In the genomic region with DNA sequence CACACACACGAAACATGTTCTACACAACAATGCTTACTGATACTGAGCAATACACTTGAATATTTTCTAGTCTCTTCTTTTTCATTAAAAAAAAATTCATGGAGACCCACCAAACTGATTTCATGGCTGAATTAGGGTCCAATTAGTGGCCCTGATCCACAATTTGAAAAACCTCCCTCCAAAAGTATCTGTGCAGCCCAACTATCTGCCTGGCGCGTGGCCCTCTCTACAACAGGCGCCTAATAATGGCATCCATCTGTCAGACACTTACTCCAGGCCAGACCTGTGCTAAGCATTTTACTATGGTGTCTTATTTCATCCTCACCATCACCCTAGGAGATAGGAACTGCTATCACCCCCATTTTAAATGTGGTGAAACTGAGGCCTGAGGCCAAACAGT, we compare ENCODE assay signal across 32 cellular contexts. TPM values are rescaled to one million over a fixed set of nuclear protein-coding genes. Genes with fewer than 3 reads are reported as not detected.
DNase-seq lines count a peak whose midpoint lies in the region; ATAC-seq, FAIRE-seq and TF ChIP-seq lines count a peak whose summit lies in the region.
"Had no signal": no experiment of that assay in that cellular context is flagged by ENCODE, and none has a peak within 500 bp of the region (broad histone marks: within the 10 kb centered on the region; RNA-seq: fewer than 3 reads in every experiment).

No MANE protein-coding gene starts in this region.

- H3K4me3 Mint-ChIP-seq in activated T-helper 17 cell treated with anti-CD3 and anti-CD28 coated beads, Interleukin-2, amount 50 U/mL, for 72 hours: no peak overlapping the region
- H3K4me3 Mint-ChIP-seq: activated naive CD8-positive, alpha-beta T cell; GM23338; WTC11 had no signal

- FAIRE-seq in GM18507 (lab: Jason Lieb, UNC) (peak; percentile 5), K562 (lab: Jason Lieb, UNC) (no peak)
- FAIRE-seq: endothelial cell of umbilical vein, G401.6 had no signal

- 69% methylated on average over 4 of the region's 4 CpGs for WGBS in K562 (ENCODE audit: insufficient coverage, low coverage, missing lambda C conversion rate)
- WGBS in psoas muscle, 3 donors: 56 to 83% (median 56%) methylated on average over 4 of the region's 4 CpGs

- ATAC-seq in K562 (no peak), psoas muscle (no peak)
- no peak for ATAC-seq in activated T-helper 17 cell treated with anti-CD3 and anti-CD28 coated beads, Interleukin-2, amount 50 U/mL, for 72 hours (replicated peaks)
- ATAC-seq: GM23338, Right ventricle myocardium inferior, WTC11 had no signal

- no peaks in the 10 kb centered on the region for H3K9me1 ChIP-seq in K562 (ENCODE audit: control insufficient read depth, insufficient read depth, low read length)

- in situ Hi-C loops in K562 (cut with MboI): no loop called here

- no peaks in the 10 kb centered on the region for H3K79me2 ChIP-seq in K562 (ENCODE audit: control insufficient read depth, insufficient read depth, low read length)

- peak overlapping the region in 10 of 11 experiments; percentile 45 to 100 (median 96); a peak in 20 of 22 replicates for H3K27ac ChIP-seq in BLaER1 treated with 17β-estradiol and CSF1 and Interleukin-3, amounts not matched to agents 10 nM and 100 nM
- H3K27ac ChIP-seq in K562 (ENCODE audit: extremely low read depth, low read depth, low read length) (no peak overlapping the region), psoas muscle (peak overlapping the region; percentile 79)
- H3K27ac ChIP-seq: ascending aorta, C4-2B, KMS-11, skin epidermis, thyroid gland had no signal

- no peaks in the 10 kb centered on the region for H3K9me3 ChIP-seq in BLaER1 treated with 17β-estradiol and CSF1 and Interleukin-3, amounts not matched to agents 10 nM and 100 nM (replicated peaks in 1 of 11)
- no peaks in the 10 kb centered on the region for H3K9me3 ChIP-seq in K562 (replicated peaks; ENCODE audit: control insufficient read depth, insufficient read depth, low read depth, low read length)
- H3K9me3 ChIP-seq in psoas muscle: no peaks in the 10 kb centered on the region
- H3K9me3 ChIP-seq: ascending aorta, thyroid gland had no signal

- peak overlapping the region; percentile 1 to 97 (median 85); a peak in 16 of 22 replicates for H3K9ac ChIP-seq in BLaER1 treated with 17β-estradiol and CSF1 and Interleukin-3, amounts not matched to agents 10 nM and 100 nM
- H3K9ac ChIP-seq in K562 (ENCODE audit: insufficient read depth in 1 of 2, low read depth in 2 of 2, low read length in 2 of 2): no peak overlapping the region
- H3K9ac ChIP-seq: KMS-11 had no signal

- H3K4me3 ChIP-seq in BLaER1 treated with 17β-estradiol and CSF1 and Interleukin-3, amounts not matched to agents 10 nM and 100 nM: peak overlapping the region in 4 of 10 experiments; percentile 62 to 70 (median 64); a peak in 6 of 20 replicates
- H3K4me3 ChIP-seq in K562 (no peak overlapping the region), psoas muscle (no peak overlapping the region)
- H3K4me3 ChIP-seq: ascending aorta, GM23338, lung, skin epidermis, thyroid gland had no signal

- no peaks in the 10 kb centered on the region for H3K9me3 Mint-ChIP-seq in activated T-helper 17 cell treated with anti-CD3 and anti-CD28 coated beads, Interleukin-2, amount 50 U/mL, for 72 hours
- H3K9me3 Mint-ChIP-seq: activated T-helper 2 cell treated with anti-CD3 and anti-CD28 coated beads, Interferon-gamma antibody, Interleukin-2, Interleukin-4, amounts not matched to agents 10 μg/mL and 5 μg/mL and 100 μg/mL, durations not matched to agents 14 hours and 24 hours and 36 hours; GM23338; WTC11 had no signal

- H3K4me1 Mint-ChIP-seq in activated T-helper 17 cell treated with anti-CD3 and anti-CD28 coated beads, Interleukin-2, amount 50 U/mL, for 72 hours: peaks cover 6% of the 10 kb centered on the region

- H3K4me1 ChIP-seq in BLaER1 treated with 17β-estradiol and CSF1 and Interleukin-3, amounts not matched to agents 10 nM and 100 nM: peaks cover 97 to 99% (median 98%) of the 10 kb centered on the region in 10 experiments
- H3K4me1 ChIP-seq in K562 (replicated peaks in 1 of 2; ENCODE audit: control insufficient read depth in 2 of 2, insufficient read depth in 2 of 2, low read length in 2 of 2) (peaks cover 16 to 18% of the 10 kb centered on the region in 2 experiments), psoas muscle (peaks cover 99% of the 10 kb centered on the region)

- BruUV-seq in K562 (replicated peaks; lab: Mats Ljungman, UMichigan): no TSS peak

- DNase-seq in GM18507 (ENCODE audit: extremely low spot score, insufficient read length, low read depth): no peak
- DNase-seq in K562 (ENCODE audit: extremely low read depth in 1 of 4, low spot score in 3 of 4): no peak
- DNase-seq in psoas muscle: no peak
- DNase-seq in activated CD4-positive, CD25-positive, alpha-beta regulatory T cell (lab: John Stamatoyannopoulos, UW): no peak
- no peak for DNase-seq in NCI-H1694 treated with DMSO at 0.1 percent for 48 hours (lab: John Stamatoyannopoulos, UW)
- no peak for DNase-seq in NCI-H1930 (lab: John Stamatoyannopoulos, UW)
- DNase-seq: activated CD4-positive, alpha-beta T cell treated with anti-CD3 and anti-CD28 coated beads, Interleukin-2, amount 50 U/mL, for 4 hours; central memory CD4-positive, alpha-beta T cell; kidney glomerular epithelial cell; NCI-H146; NCI-H2171; NCI-H526 treated with DMSO at 0.1 percent for 48 hours; stimulated activated CD4-positive, alpha-beta T cell treated with anti-CD3 and anti-CD28 coated beads, Interleukin-1b, Interleukin-23, amount 100 ng/mL, for 48 hours; SW 1271; T1000; thyroid gland had no signal

- H3K4me2 ChIP-seq in BLaER1 treated with 17β-estradiol and CSF1 and Interleukin-3, amounts not matched to agents 10 nM and 100 nM: peak overlapping the region; percentile 96 to 100 (median 99)
- no peak overlapping the region for H3K4me2 ChIP-seq in K562 (ENCODE audit: insufficient read depth, low read length)
- H3K4me2 ChIP-seq: GM23338, KMS-11 had no signal

- no peaks in the 10 kb centered on the region for H3K27me3 Mint-ChIP-seq in activated T-helper 17 cell treated with anti-CD3 and anti-CD28 coated beads, Interleukin-2, amount 50 U/mL, for 72 hours
- H3K27me3 Mint-ChIP-seq: activated naive CD8-positive, alpha-beta T cell; progenitor cell of endocrine pancreas had no signal

- no peak for TF ChIP-seq EP300 in K562 (IDR thresholded peaks at IDR 0.05; ENCODE audit: low read length)

- H3K27ac Mint-ChIP-seq in activated T-helper 17 cell treated with anti-CD3 and anti-CD28 coated beads, Interleukin-2, amount 50 U/mL, for 72 hours: no peak overlapping the region
- H3K27ac Mint-ChIP-seq: activated naive CD8-positive, alpha-beta T cell; activated T-helper 2 cell treated with anti-CD3 and anti-CD28 coated beads, Interferon-gamma antibody, Interleukin-2, Interleukin-4, amounts not matched to agents 10 μg/mL and 5 μg/mL and 100 μg/mL, durations not matched to agents 14 hours and 24 hours and 36 hours; GM23338; progenitor cell of endocrine pancreas; WTC11 had no signal

- TF ChIP-seq RAD21 in K562 (CRISPR knock-in tag; conservative IDR thresholded peaks at IDR 0.05 in 1 of 2, IDR thresholded peaks at IDR 0.05 in 1 of 2): no peak

- intact Hi-C loops in K562 (cut with micrococcal nuclease) (no loop called here), psoas muscle (cut with DNase I) (no loop called here)

- no peak overlapping the region for H2AFZ ChIP-seq in K562 (ENCODE audit: low read depth, low read length)
- H2AFZ ChIP-seq: GM23338 had no signal

- peaks cover 0 to 37% (median 11%) of the 10 kb centered on the region in 11 experiments; a peak in 11 of 22 replicates for H3K36me3 ChIP-seq in BLaER1 treated with 17β-estradiol and CSF1 and Interleukin-3, amounts not matched to agents 10 nM and 100 nM
- no peaks in the 10 kb centered on the region for H3K36me3 ChIP-seq in K562 (ENCODE audit: control insufficient read depth, insufficient read depth, low read length)
- no peaks in the 10 kb centered on the region for H3K36me3 ChIP-seq in psoas muscle (ENCODE audit: insufficient read depth in 1 of 2, low read depth in 1 of 2)
- H3K36me3 ChIP-seq: ascending aorta, thyroid gland had no signal

- H3K27me3 ChIP-seq in BLaER1 treated with 17β-estradiol and CSF1 and Interleukin-3, amounts not matched to agents 10 nM and 100 nM: no peaks in the 10 kb centered on the region
- peaks cover 0 to 6% of the 10 kb centered on the region in 2 experiments; a peak in 1 of 5 replicates for H3K27me3 ChIP-seq in K562 (ENCODE audit: control insufficient read depth in 2 of 2, insufficient read depth in 2 of 2, low read length in 2 of 2)
- no peaks in the 10 kb centered on the region for H3K27me3 ChIP-seq in psoas muscle (ENCODE audit: insufficient read depth in 3 of 3, low read length in 2 of 3)
- H3K27me3 ChIP-seq: ascending aorta, thyroid gland had no signal

- CTCF ChIA-PET in K562 (lab: Yijun Ruan, JAX; ENCODE audit: low intra/inter-chr PET ratio): no interaction called here

- POLR2A ChIA-PET in K562 (lab: Yijun Ruan, JAX): interaction anchor here (1.2 to 2.1 kb wide), 2 partner anchors 12 to 14 kb away, joined by 3 to 11 read pairs; no protein-coding TSS in a partner anchor

- TF ChIP-seq POLR2A in K562 (conservative IDR thresholded peaks at IDR 0.05): no peak

- no peaks in the 10 kb centered on the region for H3K36me3 Mint-ChIP-seq in activated T-helper 17 cell treated with anti-CD3 and anti-CD28 coated beads, Interleukin-2, amount 50 U/mL, for 72 hours (ENCODE audit: low read depth)
- H3K36me3 Mint-ChIP-seq: activated naive CD8-positive, alpha-beta T cell; WTC11 had no signal

- TF ChIP-seq CTCF in K562 (IDR thresholded peaks at IDR 0.05 in 2 of 3, conservative IDR thresholded peaks at IDR 0.05 in 1 of 3; ENCODE audit: insufficient read depth in 2 of 3, low read depth in 1 of 3, low read length in 3 of 3) (no peak), psoas muscle (IDR thresholded peaks at IDR 0.05) (no peak)

- H4K20me1 ChIP-seq in BLaER1 treated with 17β-estradiol and CSF1 and Interleukin-3, amounts not matched to agents 10 nM and 100 nM: peaks cover 0 to 57% (median 7%) of the 10 kb centered on the region in 11 experiments; a peak in 13 of 22 replicates
- H4K20me1 ChIP-seq in K562 (replicated peaks; ENCODE audit: control insufficient read depth, insufficient read depth, low read length): peaks cover 20% of the 10 kb centered on the region; the same call in 1 of the 2 replicates

RNA-seq across cellular contexts. Expression of a gene that starts 14.0 kb away (rescaled TPM):
- 2.1 and 8.5 TPM in 2 replicates for total RNA-seq in K562 (2011; cell fraction: chromatin; rRNA removed; ENCODE audit: low replicate concordance)
- 4.5 and 5.3 TPM in 2 replicates for total RNA-seq in K562 (2011; cell fraction: nucleolus; rRNA removed)
- 3.0 and 3.6 TPM in 2 replicates for total RNA-seq in K562 (2011; cell fraction: nucleoplasm; rRNA removed)
- total RNA-seq in K562 (2014; rRNA removed): 3.8 and 4.4 TPM in 2 replicates
- 0.64 and 0.84 TPM in 2 replicates for total RNA-seq in K562 (2014; rRNA removed; fragmentation: Illumina TruSeq; extraction: Trizol)
- 1.1 TPM in 2 replicates for total RNA-seq in K562 (2015; rRNA removed; fragmentation: Illumina TruSeq; extraction: Trizol)
- total RNA-seq in K562 (2021): 3.6 and 4.7 TPM in 2 replicates
- polyA plus RNA-seq in K562 (2011; rRNA removed): 2.0 and 4.4 TPM in 2 replicates
- polyA plus RNA-seq in K562 (2011; cell fraction: cytosol; rRNA removed): 3.6 and 5.6 TPM in 2 replicates
- polyA plus RNA-seq in K562 (2011; cell fraction: nucleus; rRNA removed): 2.6 and 4.3 TPM in 2 replicates
- 1.7 and 3.4 TPM in 2 replicates for polyA plus RNA-seq in K562 (2012)
- polyA plus RNA-seq in K562 (2014; fragmentation: Illumina TruSeq; extraction: Trizol): 2.0 TPM in 2 replicates
- under 1 TPM; 0.04 to 0.07 TPM for polyA plus RNA-seq in K562 (2014; fragmentation: Nextera tagmentation; extraction: Ambion mirVana)
- polyA plus RNA-seq in K562 (2014; rRNA removed): 1.8 and 2.4 TPM in 2 replicates
- polyA minus RNA-seq in K562 (2011; rRNA and poly(A)+ RNA removed): 1.3 and 2.2 TPM in 2 replicates
- polyA minus RNA-seq in K562 (2011; cell fraction: cytosol; rRNA and poly(A)+ RNA removed): 2.2 and 3.1 TPM in 2 replicates
- polyA minus RNA-seq in K562 (2011; cell fraction: nucleus; rRNA and poly(A)+ RNA removed): 2.3 and 2.7 TPM in 2 replicates
- total RNA-seq in psoas muscle: 10 to 100 TPM; 35.4 to 64.3 (median 39.8) TPM
- polyA plus RNA-seq in psoas muscle: 10 to 100 TPM; 16.1 to 65.2 (median 51.6) TPM
- 10 to 100 TPM in 1 of 2 donors, 1 to 10 TPM in 1; 9.4 to 12.0 TPM for total RNA-seq in activated T-helper 17 cell treated with anti-CD3 and anti-CD28 coated beads, Interleukin-2, amount 50 U/mL, for 72 hours

RNA-seq across cellular contexts. Expression of a gene that starts 25.8 kb away (rescaled TPM):
- total RNA-seq in K562 (2011; cell fraction: chromatin; rRNA removed; ENCODE audit: low replicate concordance): not detected in 2 replicates
- total RNA-seq in K562 (2011; cell fraction: nucleolus; rRNA removed): not detected in 2 replicates
- total RNA-seq in K562 (2011; cell fraction: nucleoplasm; rRNA removed): not detected in 2 replicates
- total RNA-seq in K562 (2014; rRNA removed) (not detected in 2 replicates), K562 (2014; rRNA removed; fragmentation: Illumina TruSeq; extraction: Trizol) (not detected in 2 replicates), K562 (2015; rRNA removed; fragmentation: Illumina TruSeq; extraction: Trizol) (not detected in 2 replicates), K562 (2021) (0.40 and 0.81 TPM in 2 replicates), psoas muscle (not detected)
- polyA plus RNA-seq in K562 (2011; rRNA removed) (not detected in 2 replicates), K562 (2014; fragmentation: Illumina TruSeq; extraction: Trizol) (not detected in 2 replicates), K562 (2014; fragmentation: Nextera tagmentation; extraction: Ambion mirVana) (under 1 TPM in 1 of 2 experiments, not detected in 1; 0.17 TPM), K562 (2014; rRNA removed) (not detected in 2 replicates), psoas muscle (1 to 10 TPM in 1 of 3 donors, under 1 TPM in 1, not detected in 1; 0.48 to 1.0 TPM)
- polyA plus RNA-seq in K562 (2011; cell fraction: cytosol; rRNA removed): 0.03 TPM in 1 of 2 replicates, not detected in the other
- polyA plus RNA-seq in K562 (2011; cell fraction: nucleus; rRNA removed): not detected in 2 replicates
- polyA plus RNA-seq in K562 (2012): not detected in 2 replicates
- not detected in 2 replicates for polyA minus RNA-seq in K562 (2011; rRNA and poly(A)+ RNA removed)
- polyA minus RNA-seq in K562 (2011; cell fraction: cytosol; rRNA and poly(A)+ RNA removed): 2.1 TPM in 1 of 2 replicates, not detected in the other
- polyA minus RNA-seq in K562 (2011; cell fraction: nucleus; rRNA and poly(A)+ RNA removed): not detected in 2 replicates
- not detected for total RNA-seq in activated T-helper 17 cell treated with anti-CD3 and anti-CD28 coated beads, Interleukin-2, amount 50 U/mL, for 72 hours
- total RNA-seq: activated T-helper 2 cell treated with anti-CD3 and anti-CD28 coated beads, Interferon-gamma antibody, Interleukin-2, Interleukin-4, amounts not matched to agents 10 μg/mL and 5 μg/mL and 100 μg/mL, durations not matched to agents 14 hours and 24 hours and 36 hours; dermis microvascular lymphatic vessel endothelial cell; endothelial cell of umbilical vein; GM23338; progenitor cell of endocrine pancreas; Right ventricle myocardium inferior; thyroid gland had no signal
- polyA plus RNA-seq: endothelial cell of umbilical vein, GM23338 had no signal

RNA-seq across cellular contexts. Expression of a gene that starts 58.3 kb away (rescaled TPM):
- total RNA-seq in K562 (2011; cell fraction: chromatin; rRNA removed; ENCODE audit: low replicate concordance): 3.2 and 6.0 TPM in 2 replicates
- 4.7 and 5.5 TPM in 2 replicates for total RNA-seq in K562 (2011; cell fraction: nucleolus; rRNA removed)
- 3.2 and 3.7 TPM in 2 replicates for total RNA-seq in K562 (2011; cell fraction: nucleoplasm; rRNA removed)
- total RNA-seq in K562 (2014; rRNA removed): 1.7 and 3.1 TPM in 2 replicates
- total RNA-seq in K562 (2014; rRNA removed; fragmentation: Illumina TruSeq; extraction: Trizol): 0.45 and 1.0 TPM in 2 replicates
- 1.1 and 1.8 TPM in 2 replicates for total RNA-seq in K562 (2015; rRNA removed; fragmentation: Illumina TruSeq; extraction: Trizol)
- total RNA-seq in K562 (2021): 3.1 and 3.3 TPM in 2 replicates
- 3.0 and 4.2 TPM in 2 replicates for polyA plus RNA-seq in K562 (2011; rRNA removed)
- 4.3 and 6.5 TPM in 2 replicates for polyA plus RNA-seq in K562 (2011; cell fraction: cytosol; rRNA removed)
- 8.1 and 10.8 TPM in 2 replicates for polyA plus RNA-seq in K562 (2011; cell fraction: nucleus; rRNA removed)
- polyA plus RNA-seq in K562 (2012): 1.5 and 4.5 TPM in 2 replicates
- 1.6 and 3.0 TPM in 2 replicates for polyA plus RNA-seq in K562 (2014; fragmentation: Illumina TruSeq; extraction: Trizol)
- under 1 TPM; 0.03 to 0.06 TPM for polyA plus RNA-seq in K562 (2014; fragmentation: Nextera tagmentation; extraction: Ambion mirVana)
- 3.4 and 3.7 TPM in 2 replicates for polyA plus RNA-seq in K562 (2014; rRNA removed)
- polyA minus RNA-seq in K562 (2011; rRNA and poly(A)+ RNA removed): 0.84 and 0.95 TPM in 2 replicates
- polyA minus RNA-seq in K562 (2011; cell fraction: cytosol; rRNA and poly(A)+ RNA removed): 0.82 and 1.0 TPM in 2 replicates
- 1.6 and 1.8 TPM in 2 replicates for polyA minus RNA-seq in K562 (2011; cell fraction: nucleus; rRNA and poly(A)+ RNA removed)
- 1 to 10 TPM; 4.0 to 6.5 (median 5.4) TPM for total RNA-seq in psoas muscle
- polyA plus RNA-seq in psoas muscle: 1 to 10 TPM; 4.0 to 6.8 (median 4.5) TPM
- total RNA-seq in activated T-helper 17 cell treated with anti-CD3 and anti-CD28 coated beads, Interleukin-2, amount 50 U/mL, for 72 hours: 1 to 10 TPM; 2.6 to 2.9 TPM

RNA-seq across cellular contexts. Expression of a gene that starts 59.2 kb away (rescaled TPM):
- 6.0 and 13.5 TPM in 2 replicates for total RNA-seq in K562 (2011; cell fraction: chromatin; rRNA removed; ENCODE audit: low replicate concordance)
- total RNA-seq in K562 (2011; cell fraction: nucleolus; rRNA removed): 5.4 and 6.8 TPM in 2 replicates
- total RNA-seq in K562 (2011; cell fraction: nucleoplasm; rRNA removed): 4.6 and 6.0 TPM in 2 replicates
- total RNA-seq in K562 (2014; rRNA removed) (1.3 TPM in 1 of 2 replicates, not detected in the other), K562 (2014; rRNA removed; fragmentation: Illumina TruSeq; extraction: Trizol) (not detected in 2 replicates), K562 (2015; rRNA removed; fragmentation: Illumina TruSeq; extraction: Trizol) (not detected in 2 replicates), K562 (2021) (0.20 and 0.87 TPM in 2 replicates), psoas muscle (under 1 TPM in 3 of 4 donors, not detected in 1; 0.46 to 0.92 (median 0.80) TPM)
- polyA plus RNA-seq in K562 (2011; rRNA removed) (0.32 and 0.54 TPM in 2 replicates), K562 (2014; fragmentation: Illumina TruSeq; extraction: Trizol) (not detected in 2 replicates), K562 (2014; fragmentation: Nextera tagmentation; extraction: Ambion mirVana) (not detected), K562 (2014; rRNA removed) (0.27 and 1.7 TPM in 2 replicates), psoas muscle (under 1 TPM in 2 of 3 donors, not detected in 1; 0.49 to 0.70 TPM)
- 0.07 and 0.19 TPM in 2 replicates for polyA plus RNA-seq in K562 (2011; cell fraction: cytosol; rRNA removed)
- polyA plus RNA-seq in K562 (2011; cell fraction: nucleus; rRNA removed): 12.6 and 13.9 TPM in 2 replicates
- polyA plus RNA-seq in K562 (2012): 1.9 and 2.0 TPM in 2 replicates
- polyA minus RNA-seq in K562 (2011; rRNA and poly(A)+ RNA removed): 0.56 TPM in 1 of 2 replicates, not detected in the other
- not detected in 2 replicates for polyA minus RNA-seq in K562 (2011; cell fraction: cytosol; rRNA and poly(A)+ RNA removed)
- polyA minus RNA-seq in K562 (2011; cell fraction: nucleus; rRNA and poly(A)+ RNA removed): 3.9 and 7.4 TPM in 2 replicates
- not detected for total RNA-seq in activated T-helper 17 cell treated with anti-CD3 and anti-CD28 coated beads, Interleukin-2, amount 50 U/mL, for 72 hours
- total RNA-seq: activated T-helper 2 cell treated with anti-CD3 and anti-CD28 coated beads, Interferon-gamma antibody, Interleukin-2, Interleukin-4, amounts not matched to agents 10 μg/mL and 5 μg/mL and 100 μg/mL, durations not matched to agents 14 hours and 24 hours and 36 hours had no signal

Comparison
In these comparisons a context has a peak if more than half of its experiments do, and no peak if none do; other contexts are left out.
1. H3K9ac ChIP-seq: peak in BLaER1 treated with 17β-estradiol and CSF1 and Interleukin-3, amounts not matched to agents 10 nM and 100 nM (11 of 11); none in K562 (0 of 2).